Comparison of ENCODE assay signal across 34 cellular contexts in the genomic region with DNA sequence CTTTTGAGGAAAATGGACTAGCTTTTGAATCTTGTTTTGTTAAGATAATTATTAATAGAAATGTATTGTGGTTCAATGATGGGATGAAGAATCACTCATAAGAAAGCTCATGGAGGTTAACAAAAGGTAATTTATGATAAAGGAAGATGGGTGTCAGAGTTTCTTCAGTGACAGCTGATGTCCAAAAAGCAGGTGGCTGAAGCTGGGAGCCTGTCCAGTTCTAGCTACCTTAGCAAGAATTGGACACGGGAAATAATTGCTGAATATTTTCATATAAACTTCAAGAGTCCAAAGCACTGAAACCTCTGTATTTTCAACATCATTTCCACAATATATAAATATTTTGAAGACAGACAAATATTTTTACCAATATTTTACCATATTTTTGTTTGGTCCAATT.
"Had no signal": no experiment of that assay in that cellular context is flagged by ENCODE, and none has a peak within 500 bp of the region (broad histone marks: within the 10 kb centered on the region; RNA-seq: fewer than 3 reads in every experiment).

No MANE protein-coding gene starts in this region.

- H3K9me3 ChIP-seq: MG63 had no signal

- H3K4me3 ChIP-seq: MG63 had no signal

- DNase-seq: Karpas-422, MG63, MM.1S, MV-4-11, NCI-H1048, NCI-H1092, NCI-H1092 treated with DMSO at 0.1 percent for 48 hours, NCI-H1105, NCI-H1105 treated with DMSO at 0.1 percent for 48 hours, NCI-H1417, NCI-H1417 treated with DMSO at 0.1 percent for 48 hours, NCI-H1436, NCI-H1436 treated with DMSO at 0.1 percent for 48 hours, NCI-H146, NCI-H1694, NCI-H1694 treated with DMSO at 0.1 percent for 48 hours, NCI-H187, NCI-H187 treated with DMSO at 0.1 percent for 48 hours, NCI-H1930, NCI-H2029, NCI-H2029 treated with DMSO at 0.1 percent for 48 hours, NCI-H2081, NCI-H2081 treated with DMSO at 0.1 percent for 48 hours, NCI-H2107, NCI-H2171, NCI-H2171 treated with DMSO at 0.1 percent for 48 hours, NCI-H2227 treated with DMSO at 0.1 percent for 48 hours, NCI-H226, NCI-H345, NCI-H446, NCI-H446 treated with DMSO at 0.1 percent for 48 hours, NCI-H510A, NCI-H510A treated with DMSO at 0.1 percent for 48 hours, NCI-H524 had no signal

- H3K36me3 ChIP-seq: MG63 had no signal

- H3K27me3 ChIP-seq: MG63 had no signal
